ENCODE assay signal across 17 cellular contexts in genomic region chr3:131454501-131454900, GRCh38. TPM values are rescaled to one million over a fixed set of nuclear protein-coding genes. Genes with fewer than 3 reads are reported as not detected.
A peak's percentile ranks its signal among the peaks of the same experiment; 100 is the strongest.
DNase-seq lines count a peak whose midpoint lies in the region; ATAC-seq and TF ChIP-seq lines count a peak whose summit lies in the region.
"Had no signal": no experiment of that assay in that cellular context is flagged by ENCODE, and none has a peak within 500 bp of the region (broad histone marks: within the 10 kb centered on the region; RNA-seq: fewer than 3 reads in every experiment).

No MANE protein-coding gene starts in this region.

- H3K4me2 ChIP-seq in GM23248 (ENCODE audit: unreplicated experiment): no peak overlapping the region
- H3K4me2 ChIP-seq: smooth muscle cell had no signal

- H3K27me3 ChIP-seq in GM23248 (replicated peaks; ENCODE audit: insufficient read depth) (no peaks in the 10 kb centered on the region), RWPE2 (ENCODE audit: insufficient read depth, poor library complexity, severe bottlenecking) (no peaks in the 10 kb centered on the region)
- H3K27me3 ChIP-seq: body of pancreas, gastroesophageal sphincter, pancreas, tibial artery had no signal

- peaks cover 36% of the 10 kb centered on the region for H3F3A ChIP-seq in GM23248 (ENCODE audit: insufficient read depth)

- no peak overlapping the region for H3K9ac ChIP-seq in GM23248

- no peak for TF ChIP-seq CTCF in RWPE2 (IDR thresholded peaks at IDR 0.05; ENCODE audit: poor library complexity, severe bottlenecking)

- DNase-seq in GM23248 (peak; percentile 76), RWPE2 (ENCODE audit: low spot score) (no peak), fibroblast of peridontal ligament (ENCODE audit: extremely low read depth) (peak; percentile 29), skeletal muscle cell (ENCODE audit: low read depth) (peak; percentile 63), NCI-H128 (lab: John Stamatoyannopoulos, UW; ENCODE audit: unreplicated experiment) (no peak), NCI-H1092 treated with DMSO at 0.1 percent for 48 hours (lab: John Stamatoyannopoulos, UW) (no peak)
- DNase-seq: activated CD4-positive, alpha-beta T cell treated with anti-CD3 and anti-CD28 coated beads for 4 hours; body of pancreas; DMS79 treated with DMSO at 0.1 percent for 48 hours; KBM-7; NCI-H146; NCI-H510A; pancreas; tibial artery had no signal

- H2AFZ ChIP-seq in GM23248: no peak overlapping the region

- in situ Hi-C loops in GM23248 (cut with MboI): no loop called here

- H4K20me1 ChIP-seq in GM23248 (ENCODE audit: insufficient read depth): no peaks in the 10 kb centered on the region

- ATAC-seq in RWPE2 (ENCODE audit: low read depth) (peak; percentile 84), HG03439 (IDR thresholded peaks at IDR 0.05; ENCODE audit: unreplicated experiment) (no peak)
- ATAC-seq: body of pancreas, gastroesophageal sphincter, pancreas had no signal

- H3K9me3 ChIP-seq in GM23248 (ENCODE audit: low read depth): no peaks in the 10 kb centered on the region
- no peaks in the 10 kb centered on the region for H3K9me3 ChIP-seq in RWPE2 (ENCODE audit: severe bottlenecking)
- H3K9me3 ChIP-seq: body of pancreas, gastroesophageal sphincter, pancreas, tibial artery had no signal

- H3K36me3 ChIP-seq in GM23248 (ENCODE audit: low read depth): peaks cover 4% of the 10 kb centered on the region; the same call in 1 of the 2 replicates
- H3K36me3 ChIP-seq in RWPE2 (ENCODE audit: low read depth): peaks cover 4% of the 10 kb centered on the region
- H3K36me3 ChIP-seq: pancreas had no signal

- no peaks in the 10 kb centered on the region for H3K9me2 ChIP-seq in GM23248 (ENCODE audit: insufficient read depth)

- H3K27ac ChIP-seq in GM23248 (0 out of 2 replicates have a peak overlapping the region, but pooled peaks have one; percentile 5), RWPE2 (ENCODE audit: poor library complexity, severe bottlenecking) (no peak overlapping the region)
- H3K27ac ChIP-seq: body of pancreas, gastroesophageal sphincter, pancreas, tibial artery had no signal

- H3K4me1 ChIP-seq in GM23248 (ENCODE audit: insufficient read depth) (peaks cover 20% of the 10 kb centered on the region), RWPE2 (ENCODE audit: insufficient read depth, poor library complexity, severe bottlenecking) (no peaks in the 10 kb centered on the region)
- H3K4me1 ChIP-seq: body of pancreas, pancreas had no signal

- H3K79me2 ChIP-seq in GM23248 (ENCODE audit: insufficient read depth): no peaks in the 10 kb centered on the region

- H3K4me3 ChIP-seq in GM23248: no peak overlapping the region
- H3K4me3 ChIP-seq in RWPE2 (ENCODE audit: severe bottlenecking): no peak overlapping the region
- no peak overlapping the region for H3K4me3 ChIP-seq in skeletal muscle cell (ENCODE audit: low read depth, low read length)
- H3K4me3 ChIP-seq: body of pancreas, gastroesophageal sphincter, pancreas, smooth muscle cell, tibial artery had no signal

RNA-seq across cellular contexts. Expression of gene MRPL3, which starts 48.3 kb away (rescaled TPM):
- total RNA-seq in GM23248 (2014; rRNA removed; shearing (Covaris generic)): 115 and 128 TPM in 2 replicates
- polyA plus RNA-seq in GM23248 (2016; fragmentation: Nextera tagmentation; extraction: Ambion mirVana): 120 and 122 TPM in 2 replicates

Comparison
In these comparisons a context has a peak if more than half of its experiments do, and no peak if none do; other contexts are left out.
1. DNase-seq: peak in GM23248 (single experiment), fibroblast of peridontal ligament (single experiment) and skeletal muscle cell (single experiment); none in RWPE2 (single experiment), NCI-H128 (single experiment) and NCI-H1092 treated with DMSO at 0.1 percent for 48 hours (single experiment).